ENCODE assay signal across 2 cellular contexts in the genomic region with DNA sequence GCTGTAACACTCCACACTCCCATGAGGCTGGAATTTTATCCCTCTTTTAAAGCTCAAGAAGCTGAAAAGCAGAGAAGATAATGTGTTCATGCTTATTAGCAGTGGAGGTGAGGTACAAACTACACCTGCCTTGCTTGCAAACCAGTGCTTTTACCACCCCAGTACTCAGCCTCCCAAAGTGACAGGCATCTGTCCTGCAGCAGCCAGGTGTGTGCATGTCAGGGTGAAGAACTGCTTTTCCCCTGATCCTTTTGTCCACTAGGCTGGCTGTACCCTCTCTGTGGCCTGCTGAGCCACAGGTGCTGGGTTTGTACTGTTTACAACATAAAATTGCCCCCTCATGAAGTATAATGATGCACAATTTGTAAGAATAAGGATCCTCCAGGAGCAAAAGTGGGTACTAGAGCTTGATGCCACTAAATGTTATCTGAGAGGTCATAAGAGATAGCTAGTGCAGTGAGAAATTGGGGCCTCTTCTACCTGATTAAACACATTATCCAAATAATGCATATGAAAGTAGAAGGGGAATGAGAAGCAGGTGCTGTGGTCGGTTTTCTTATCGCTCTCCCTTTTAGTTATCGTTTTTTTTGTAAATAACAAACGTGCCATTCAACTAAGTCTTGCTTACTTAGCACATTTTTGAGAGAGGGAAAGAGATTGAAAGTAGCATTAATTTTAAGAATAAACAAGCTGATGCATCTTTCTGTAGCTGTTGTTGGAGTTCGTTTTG.
A peak's percentile ranks its signal among the peaks of the same experiment; 100 is the strongest.
TF ChIP-seq lines count a peak whose summit lies in the region.

No MANE protein-coding gene starts in this region.

TF ChIP-seq in K562, 482 proteins besides CTCF, POLR2A, EP300 and RAD21 (continued from another document):
- TF ChIP-seq RREB1 (CRISPR knock-in tag; IDR thresholded peaks at IDR 0.05) (no peak), MAFG (tag; conservative IDR thresholded peaks at IDR 0.05) (peak; percentile 57), C11orf30 (IDR thresholded peaks at IDR 0.05; ENCODE audit: low read depth) (peak; percentile 47; the same call in 1 of the 2 replicates), ZNF316 (IDR thresholded peaks at IDR 0.05) (peak; percentile 56)

TF ChIP-seq in SK-N-SH treated with all-trans-retinoic acid at 6 μM for 48 hours, 23 proteins besides CTCF, POLR2A, EP300 and RAD21 (continued from another document):
- TF ChIP-seq RARB (CRISPR knock-in tag; IDR thresholded peaks at IDR 0.05) (no peak), OSR1 (CRISPR knock-in tag; IDR thresholded peaks at IDR 0.05) (no peak), PPARA (CRISPR knock-in tag; IDR thresholded peaks at IDR 0.05; ENCODE audit: borderline replicate concordance) (no peak), ZNF70 (CRISPR knock-in tag; IDR thresholded peaks at IDR 0.05) (no peak), ESRRG (CRISPR knock-in tag; IDR thresholded peaks at IDR 0.05) (no peak), TCF4 (CRISPR knock-in tag; IDR thresholded peaks at IDR 0.05; ENCODE audit: borderline replicate concordance) (no peak), ZFP3 (CRISPR knock-in tag; IDR thresholded peaks at IDR 0.05) (no peak), ZNF565 (CRISPR knock-in tag; conservative IDR thresholded peaks at IDR 0.05; ENCODE audit: low read depth) (no peak), ZC3H10 (CRISPR knock-in tag; IDR thresholded peaks at IDR 0.05) (no peak), GLIS3 (CRISPR knock-in tag; IDR thresholded peaks at IDR 0.05) (no peak), ZFP30 (CRISPR knock-in tag; IDR thresholded peaks at IDR 0.05) (no peak), ARNTL (CRISPR knock-in tag; IDR thresholded peaks at IDR 0.05; ENCODE audit: borderline replicate concordance, low read depth) (no peak)
- TF ChIP-seq, protein P1, sequence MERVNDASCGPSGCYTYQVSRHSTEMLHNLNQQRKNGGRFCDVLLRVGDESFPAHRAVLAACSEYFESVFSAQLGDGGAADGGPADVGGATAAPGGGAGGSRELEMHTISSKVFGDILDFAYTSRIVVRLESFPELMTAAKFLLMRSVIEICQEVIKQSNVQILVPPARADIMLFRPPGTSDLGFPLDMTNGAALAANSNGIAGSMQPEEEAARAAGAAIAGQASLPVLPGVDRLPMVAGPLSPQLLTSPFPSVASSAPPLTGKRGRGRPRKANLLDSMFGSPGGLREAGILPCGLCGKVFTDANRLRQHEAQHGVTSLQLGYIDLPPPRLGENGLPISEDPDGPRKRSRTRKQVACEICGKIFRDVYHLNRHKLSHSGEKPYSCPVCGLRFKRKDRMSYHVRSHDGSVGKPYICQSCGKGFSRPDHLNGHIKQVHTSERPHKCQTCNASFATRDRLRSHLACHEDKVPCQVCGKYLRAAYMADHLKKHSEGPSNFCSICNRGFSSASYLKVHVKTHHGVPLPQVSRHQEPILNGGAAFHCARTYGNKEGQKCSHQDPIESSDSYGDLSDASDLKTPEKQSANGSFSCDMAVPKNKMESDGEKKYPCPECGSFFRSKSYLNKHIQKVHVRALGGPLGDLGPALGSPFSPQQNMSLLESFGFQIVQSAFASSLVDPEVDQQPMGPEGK (CRISPR knock-in tag; IDR thresholded peaks at IDR 0.05; ENCODE audit: borderline replicate concordance) = no peak
